ENCODE assay signal across 8 cellular contexts in the genomic region with DNA sequence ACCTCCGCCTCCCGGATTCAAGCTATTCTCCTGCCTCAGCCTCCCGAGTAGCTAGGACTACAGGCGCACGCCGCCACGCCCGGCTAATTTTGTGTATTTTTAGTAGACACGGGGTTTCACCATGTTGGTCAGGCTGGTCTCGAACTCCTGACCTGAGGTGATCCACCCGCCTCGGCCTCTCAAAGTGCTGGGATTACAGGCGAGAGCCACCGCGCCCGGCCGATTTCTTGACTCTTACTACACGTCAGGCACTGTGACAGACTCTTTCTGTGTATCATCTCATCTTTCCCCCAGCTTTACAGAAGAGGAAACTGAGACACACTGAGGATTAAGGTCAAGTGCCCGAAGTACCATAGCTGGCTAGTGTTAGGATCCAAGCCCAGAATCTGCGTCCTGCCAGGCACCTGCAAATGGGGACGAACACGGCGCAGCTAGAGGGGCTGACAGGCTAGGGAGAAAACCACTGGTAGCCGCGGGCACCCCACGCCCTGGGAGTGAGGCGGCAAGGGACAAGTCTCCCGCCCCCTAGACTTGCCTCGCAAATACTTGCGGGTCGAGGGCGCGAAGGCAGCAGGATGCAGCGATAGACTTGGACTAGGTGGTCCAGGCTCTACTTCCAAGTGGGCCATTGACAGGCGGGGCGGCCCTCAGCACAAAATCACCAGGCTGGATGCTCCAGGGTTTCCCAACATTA. TPM values are rescaled to one million over a fixed set of nuclear protein-coding genes. Genes with fewer than 3 reads are reported as not detected.
DNase-seq lines count a peak whose midpoint lies in the region; ATAC-seq, FAIRE-seq and TF ChIP-seq lines count a peak whose summit lies in the region.

No MANE protein-coding gene starts in this region.

- H3K27me3 ChIP-seq in A673 (replicated peaks; ENCODE audit: insufficient read depth, low read depth, low read length, poor library complexity) (no peaks in the 10 kb centered on the region), IMR-90 (ENCODE audit: control insufficient read depth, insufficient read depth, low read length) (no peaks in the 10 kb centered on the region; the same call in 1 of the 2 replicates), bronchial epithelial cell (ENCODE audit: control insufficient read depth, insufficient read depth, low read length) (no peaks in the 10 kb centered on the region), mucosa of stomach (ENCODE audit: control insufficient read depth, insufficient read depth, low read length) (no peaks in the 10 kb centered on the region)

- H2BK15ac ChIP-seq in IMR-90 (ENCODE audit: low read depth, low read length): no peak overlapping the region

- no peak overlapping the region for H3K18ac ChIP-seq in IMR-90 (ENCODE audit: low read depth, low read length)

- peak overlapping the region; percentile 26 for H2AFZ ChIP-seq in IMR-90 (replicated peaks; ENCODE audit: low read length, poor library complexity)

- CTCF ChIA-PET in A673 (lab: Charles Lee): interaction anchor here (0.6 to 2.2 kb wide), 2 partner anchors 128 to 713 kb away, joined by 4 to 7 read pairs; a partner anchor contains a TSS
- CTCF ChIA-PET in IMR-90 (lab: Yijun Ruan, JAX): interaction anchor here (0.6 to 1.4 kb wide), 2 partner anchors 94 to 262 kb away, joined by 3 read pairs; a partner anchor contains a TSS

- H4K8ac ChIP-seq in IMR-90 (ENCODE audit: low read depth in 2 of 2, low read length in 2 of 2): peak overlapping the region; percentile 72 to 80; a peak in 2 of 4 replicates

- peaks cover 8 to 12% of the 10 kb centered on the region in 2 experiments for H3K79me1 ChIP-seq in IMR-90 (ENCODE audit: low read depth in 1 of 2, low read length in 2 of 2)

- H2AK9ac ChIP-seq in IMR-90 (replicated peaks; ENCODE audit: low read depth, low read length, poor library complexity): peak overlapping the region; percentile 44

- POLR2A ChIA-PET in A673 (lab: Charles Lee; ENCODE audit: low non-redundant PET) (interaction anchor here (0.6 kb wide), 1 partner anchor 153 kb away, joined by 10 read pairs; no protein-coding TSS in a partner anchor), IMR-90 (lab: Charles Lee; ENCODE audit: unreplicated experiment) (interaction anchor here (0.7 kb wide), 1 partner anchor 9 kb away, joined by 11 read pairs; no protein-coding TSS in a partner anchor)

- in situ Hi-C loops in IMR-90 (cut with MboI; ENCODE audit: low sequenced_read_pairs): loop anchor here (5.0 kb wide), 1 partner anchor 267 kb away; a partner anchor contains a TSS

- TF ChIP-seq CTCF in A673 (conservative IDR thresholded peaks at IDR 0.05; ENCODE audit: low read depth, low read length): no peak
- TF ChIP-seq CTCF in IMR-90 (conservative IDR thresholded peaks at IDR 0.05; ENCODE audit: low read depth, low read length): no peak
- no peak for TF ChIP-seq CTCF in bronchial epithelial cell (IDR thresholded peaks at IDR 0.05; ENCODE audit: insufficient read depth, low read length, severe bottlenecking)

- H4K91ac ChIP-seq in IMR-90 (ENCODE audit: insufficient read depth, low read depth, low read length): 0 out of 2 replicates have a peak overlapping the region, but pooled peaks have one; percentile 35

- peaks cover 4% of the 10 kb centered on the region; the same call in 1 of the 2 replicates for H3K9me1 ChIP-seq in IMR-90 (ENCODE audit: insufficient read depth, low read length)

- WGBS in IMR-90 (ENCODE audit: extremely low coverage in 2 of 2, insufficient read length in 1 of 2), 2 experiments: 52% methylated on average over 13 of the region's 36 CpGs; no CpG with 5 or more reads in 1 of the 2 experiments

- H2BK20ac ChIP-seq in IMR-90 (ENCODE audit: low read depth, low read length): no peak overlapping the region

- H3K9ac ChIP-seq in IMR-90 (ENCODE audit: low read depth, low read length): no peak overlapping the region
- H3K9ac ChIP-seq in mucosa of stomach (ENCODE audit: low read length): peak overlapping the region; percentile 76

- no peak overlapping the region for H3K56ac ChIP-seq in IMR-90 (ENCODE audit: extremely low read depth, insufficient read depth, low read length)

- H2BK120ac ChIP-seq in IMR-90 (ENCODE audit: low read depth, low read length): no peak overlapping the region

- H4K5ac ChIP-seq in IMR-90 (ENCODE audit: low read depth, low read length): peak overlapping the region; percentile 21; the same call in 1 of the 2 replicates

- H3K36me3 ChIP-seq in A673 (ENCODE audit: insufficient read depth, low read length, poor library complexity, severe bottlenecking) (peaks cover 8% of the 10 kb centered on the region), IMR-90 (ENCODE audit: control insufficient read depth, insufficient read depth, low read length) (0 out of 2 replicates have a peak, but pooled peaks cover 3% of the 10 kb centered on the region), bronchial epithelial cell (ENCODE audit: control insufficient read depth, insufficient read depth, low read length) (peaks cover 9% of the 10 kb centered on the region), mucosa of stomach (ENCODE audit: control insufficient read depth, insufficient read depth, low read length) (no peaks in the 10 kb centered on the region)

- H2AK5ac ChIP-seq in IMR-90 (ENCODE audit: low read depth, low read length): peak overlapping the region; percentile 83

- dilution Hi-C loops in IMR-90 (cut with HindIII; ENCODE audit: low sequenced_read_pairs, unreplicated experiment): loop anchor here (10.0 kb wide), 1 partner anchor 124 kb away; a partner anchor contains a TSS

- no peak overlapping the region for H3K14ac ChIP-seq in IMR-90 (replicated peaks; ENCODE audit: low read depth, low read length)

- no peak for ATAC-seq in IMR-90 (ENCODE audit: low read depth)

- FAIRE-seq in bronchial epithelial cell (lab: Jason Lieb, UNC): no peak

- no peak for DNase-seq in A673 (ENCODE audit: low spot score)
- no peak for DNase-seq in IMR-90
- DNase-seq in bronchial epithelial cell (ENCODE audit: low read depth): no peak
- DNase-seq in NCI-H2227 (lab: John Stamatoyannopoulos, UW; ENCODE audit: unreplicated experiment): no peak
- DNase-seq in NCI-H226: no peak
- no peak for DNase-seq in NCI-H2029 (lab: John Stamatoyannopoulos, UW)
- DNase-seq in NCI-H1417 treated with DMSO at 0.1 percent for 48 hours (lab: John Stamatoyannopoulos, UW): no peak

- peak overlapping the region; percentile 24; the same call in 1 of the 2 replicates for H3K4ac ChIP-seq in IMR-90 (ENCODE audit: low read depth, low read length)

- H3K23ac ChIP-seq in IMR-90 (ENCODE audit: low read depth, low read length): no peak overlapping the region

- no peak for TF ChIP-seq RAD21 in IMR-90 (IDR thresholded peaks at IDR 0.05; ENCODE audit: low read length)

- no peaks in the 10 kb centered on the region for H4K20me1 ChIP-seq in IMR-90 (ENCODE audit: insufficient read depth, low read length)

- intact Hi-C loops in A673 (cut with micrococcal nuclease; ENCODE audit: unreplicated experiment): loop anchor here (10.0 kb wide), 1 partner anchor 364 kb away; no protein-coding TSS in a partner anchor
- intact Hi-C loops in IMR-90 (cut with micrococcal nuclease): loop anchor here (10.0 kb wide), 1 partner anchor 684 kb away; no protein-coding TSS in a partner anchor

- TF ChIP-seq POLR2A in IMR-90 (IDR thresholded peaks at IDR 0.05; ENCODE audit: low read depth, low read length): no peak

- peak overlapping the region; percentile 98; the same call in 1 of the 2 replicates for H3K4me2 ChIP-seq in IMR-90 (ENCODE audit: low read depth, low read length)

- H3K9me3 ChIP-seq in A673 (ENCODE audit: low read depth, low read length, poor library complexity, severe bottlenecking) (no peaks in the 10 kb centered on the region), IMR-90 (ENCODE audit: control insufficient read depth, insufficient read depth, low read length) (no peaks in the 10 kb centered on the region), mucosa of stomach (ENCODE audit: control insufficient read depth, low read length) (no peaks in the 10 kb centered on the region)

- BruUV-seq in A673 (replicated peaks; lab: Mats Ljungman, UMichigan) (no TSS peak), IMR-90 (replicated peaks; lab: Mats Ljungman, UMichigan) (no TSS peak)

- H2BK5ac ChIP-seq in IMR-90 (ENCODE audit: low read depth, low read length, poor library complexity, severe bottlenecking): no peak overlapping the region

- no peak overlapping the region for H3K27ac ChIP-seq in A673 (ENCODE audit: low read depth, low read length, poor library complexity, severe bottlenecking)
- H3K27ac ChIP-seq in IMR-90 (ENCODE audit: insufficient read depth, low read length): no peak overlapping the region

- H3K4me3 ChIP-seq in A673 (ENCODE audit: low read depth, low read length, poor library complexity, severe bottlenecking): peak overlapping the region; percentile 58
- H3K4me3 ChIP-seq in IMR-90 (ENCODE audit: insufficient read depth, low read depth, low read length): peak overlapping the region; percentile 86
- H3K4me3 ChIP-seq in bronchial epithelial cell (ENCODE audit: low read depth, low read length): peak overlapping the region; percentile 66
- peak overlapping the region; percentile 34 for H3K4me3 ChIP-seq in mucosa of stomach (ENCODE audit: low read length)

- H3K4me1 ChIP-seq in A673 (ENCODE audit: insufficient read depth, low read length, poor library complexity, severe bottlenecking): peaks cover 36% of the 10 kb centered on the region
- peaks cover 19% of the 10 kb centered on the region for H3K4me1 ChIP-seq in IMR-90 (ENCODE audit: control insufficient read depth, insufficient read depth, low read length)
- peaks cover 55% of the 10 kb centered on the region for H3K4me1 ChIP-seq in mucosa of stomach (ENCODE audit: control insufficient read depth, insufficient read depth, low read length)

TF ChIP-seq in IMR-90, 13 proteins besides CTCF, POLR2A, EP300 and RAD21 (continues in another document):
- TF ChIP-seq CEBPB (IDR thresholded peaks at IDR 0.05; ENCODE audit: low read depth, low read length): no peak
- no peak for TF ChIP-seq SMC3 (IDR thresholded peaks at IDR 0.05; ENCODE audit: low read depth, low read length)
- no peak for TF ChIP-seq MXI1 (IDR thresholded peaks at IDR 0.05; ENCODE audit: borderline replicate concordance, low read depth, low read length)
- TF ChIP-seq BHLHE40 (IDR thresholded peaks at IDR 0.05; ENCODE audit: low read depth, low read length): no peak
- no peak for TF ChIP-seq FOS (IDR thresholded peaks at IDR 0.05; ENCODE audit: low read depth, low read length)
- TF ChIP-seq, protein P1, sequence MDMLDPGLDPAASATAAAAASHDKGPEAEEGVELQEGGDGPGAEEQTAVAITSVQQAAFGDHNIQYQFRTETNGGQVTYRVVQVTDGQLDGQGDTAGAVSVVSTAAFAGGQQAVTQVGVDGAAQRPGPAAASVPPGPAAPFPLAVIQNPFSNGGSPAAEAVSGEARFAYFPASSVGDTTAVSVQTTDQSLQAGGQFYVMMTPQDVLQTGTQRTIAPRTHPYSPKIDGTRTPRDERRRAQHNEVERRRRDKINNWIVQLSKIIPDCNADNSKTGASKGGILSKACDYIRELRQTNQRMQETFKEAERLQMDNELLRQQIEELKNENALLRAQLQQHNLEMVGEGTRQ (IDR thresholded peaks at IDR 0.05; ENCODE audit: low read depth, low read length): no peak

RNA-seq across cellular contexts. Expression of a gene that starts 1.1 kb away (rescaled TPM):
- 22.5 and 26.0 TPM in 2 replicates for total RNA-seq in A673 (2021)
- total RNA-seq in IMR-90 (2012; rRNA removed): 19.7 and 22.8 TPM in 2 replicates
- polyA plus RNA-seq in IMR-90 (2012; rRNA removed): 14.3 and 21.0 TPM in 2 replicates
- polyA plus RNA-seq in IMR-90 (2012; cell fraction: cytosol; rRNA removed): 10.0 and 13.9 TPM in 2 replicates
- 15.2 and 21.3 TPM in 2 replicates for polyA plus RNA-seq in IMR-90 (2012; cell fraction: nucleus; rRNA removed; ENCODE audit: low replicate concordance)
- total RNA-seq in bronchial epithelial cell: 10.5 and 12.6 TPM in 2 replicates

Comparison
In these comparisons a context has a peak if more than half of its experiments do, and no peak if none do; other contexts are left out.
1. H3K4me3 ChIP-seq: peak in every context shown above with its lines; median percentile 86 in IMR-90; 66 in bronchial epithelial cell; 58 in A673; 34 in mucosa of stomach.